14 cellular contexts compared by ENCODE assay signal in genomic region chrX:104707572-104707971, GRCh38.
DNase-seq lines count a peak whose midpoint lies in the region; ATAC-seq and TF ChIP-seq lines count a peak whose summit lies in the region.
"Had no signal": no experiment of that assay in that cellular context is flagged by ENCODE, and none has a peak within 500 bp of the region (broad histone marks: within the 10 kb centered on the region; RNA-seq: fewer than 3 reads in every experiment).

No MANE protein-coding gene starts in this region.

- TF ChIP-seq CTCF in PC-3 (conservative IDR thresholded peaks at IDR 0.05; ENCODE audit: low read depth, low read length): no peak
- TF ChIP-seq CTCF in mammary epithelial cell (conservative IDR thresholded peaks at IDR 0.05 in 1 of 2, IDR thresholded peaks at IDR 0.05 in 1 of 2; ENCODE audit: extremely low read depth in 1 of 2, insufficient read depth in 1 of 2, low read depth in 1 of 2, low read length in 2 of 2): no peak

- H3K36me3 ChIP-seq in PC-3 (ENCODE audit: low read depth, low read length): no peaks in the 10 kb centered on the region
- no peaks in the 10 kb centered on the region for H3K36me3 ChIP-seq in mammary epithelial cell (ENCODE audit: insufficient read depth, low read length)

- H3K9me3 Mint-ChIP-seq in activated T-helper 1 cell treated with anti-CD3 and anti-CD28 coated beads, Interleukin-12 subunit alpha, Interleukin-12 subunit beta, Interleukin-2, Interleukin-4 antibody, amounts not matched to agents 30 ng/mL and 10 ng/mL and 1 ng/mL, durations not matched to agents 14 hours and 24 hours and 36 hours: no peaks in the 10 kb centered on the region
- H3K9me3 Mint-ChIP-seq: CD8-positive, alpha-beta T cell had no signal

- no peak overlapping the region for H3K4me3 Mint-ChIP-seq in activated T-helper 1 cell treated with anti-CD3 and anti-CD28 coated beads, Interleukin-12 subunit alpha, Interleukin-12 subunit beta, Interleukin-2, Interleukin-4 antibody, amounts not matched to agents 30 ng/mL and 10 ng/mL and 1 ng/mL, durations not matched to agents 14 hours and 24 hours and 36 hours
- H3K4me3 Mint-ChIP-seq: CD14-positive monocyte; CD8-positive, alpha-beta T cell had no signal

- H3K9me2 ChIP-seq in PC-3 (replicated peaks; ENCODE audit: low read length): no peaks in the 10 kb centered on the region

- H3K27ac ChIP-seq in PC-3 (ENCODE audit: low read length): no peak overlapping the region
- H3K27ac ChIP-seq in mammary epithelial cell (ENCODE audit: insufficient read depth, low read depth, low read length): no peak overlapping the region
- H3K27ac ChIP-seq: A549, GM23248 had no signal

- no peaks in the 10 kb centered on the region for H4K20me1 ChIP-seq in PC-3 (ENCODE audit: low read length)
- H4K20me1 ChIP-seq in mammary epithelial cell (ENCODE audit: insufficient read depth, low read length): no peaks in the 10 kb centered on the region

- H3K4me3 ChIP-seq in PC-3 (ENCODE audit: low read length) (no peak overlapping the region), mammary epithelial cell (replicated peaks in 1 of 3; ENCODE audit: insufficient read depth in 1 of 3, low read depth in 2 of 3, low read length in 3 of 3) (no peak overlapping the region)
- H3K4me3 ChIP-seq: A549, GM23248 had no signal

- no peaks in the 10 kb centered on the region for H3K36me3 Mint-ChIP-seq in activated T-helper 1 cell treated with anti-CD3 and anti-CD28 coated beads, Interleukin-12 subunit alpha, Interleukin-12 subunit beta, Interleukin-2, Interleukin-4 antibody, amounts not matched to agents 30 ng/mL and 10 ng/mL and 1 ng/mL, durations not matched to agents 14 hours and 24 hours and 36 hours (ENCODE audit: low read depth)
- H3K36me3 Mint-ChIP-seq: CD14-positive monocyte; CD8-positive, alpha-beta T cell had no signal

- in situ Hi-C loops in mammary epithelial cell (cut with MboI; ENCODE audit: low sequenced_read_pairs in 2 of 2): no loop called here

- H3K9me3 ChIP-seq in PC-3 (ENCODE audit: low read length): no peaks in the 10 kb centered on the region
- no peaks in the 10 kb centered on the region for H3K9me3 ChIP-seq in mammary epithelial cell (replicated peaks; ENCODE audit: insufficient read depth, low read length)
- H3K9me3 ChIP-seq: A549 had no signal

- no peaks in the 10 kb centered on the region for H3K27me3 ChIP-seq in PC-3 (ENCODE audit: low read length)
- H3K27me3 ChIP-seq in mammary epithelial cell (ENCODE audit: insufficient read depth, low read length): no peaks in the 10 kb centered on the region

- CTCF ChIA-PET in PC-3 (lab: Charles Lee) (no interaction called here), mammary epithelial cell (lab: Charles Lee; ENCODE audit: low non-redundant PET) (no interaction called here)

- H3K27ac Mint-ChIP-seq in activated T-helper 1 cell treated with anti-CD3 and anti-CD28 coated beads, Interleukin-12 subunit alpha, Interleukin-12 subunit beta, Interleukin-2, Interleukin-4 antibody, amounts not matched to agents 30 ng/mL and 10 ng/mL and 1 ng/mL, durations not matched to agents 14 hours and 24 hours and 36 hours: no peak overlapping the region
- H3K27ac Mint-ChIP-seq: CD14-positive monocyte; CD8-positive, alpha-beta T cell had no signal

- DNase-seq in PC-3 (peak; percentile 61), mammary epithelial cell (peak; percentile 21), kidney glomerular epithelial cell (lab: John Stamatoyannopoulos, UW) (peak; percentile 0), NCI-H524 treated with DMSO at 0.1 percent for 48 hours (lab: John Stamatoyannopoulos, UW) (no peak)
- no peak for DNase-seq in activated T-helper 1 cell treated with anti-CD3 and anti-CD28 coated beads, Interleukin-12 subunit alpha, Interleukin-12 subunit beta, Interleukin-2, Interleukin-4 antibody, amounts not matched to agents 30 ng/mL and 10 ng/mL and 1 ng/mL, durations not matched to agents 14 hours and 24 hours and 36 hours (ENCODE audit: low spot score)
- DNase-seq: CD8-positive, alpha-beta T cell; COR-L47; DMS153; GF-D8; GM23248; IMR-90 had no signal

- H2AFZ ChIP-seq in PC-3 (ENCODE audit: low read length) (no peak overlapping the region), mammary epithelial cell (ENCODE audit: low read depth, low read length) (no peak overlapping the region)
- H2AFZ ChIP-seq: GM23248 had no signal

- dilution Hi-C loops in mammary epithelial cell (cut with HindIII; ENCODE audit: low sequenced_read_pairs): no loop called here

- intact Hi-C loops in PC-3 (cut with micrococcal nuclease) (loop anchor here (1.0 kb wide), 1 partner anchor 39 kb away; no protein-coding TSS in a partner anchor), mammary epithelial cell (cut with micrococcal nuclease) (no loop called here)
- intact Hi-C loops in activated T-helper 1 cell treated with anti-CD3 and anti-CD28 coated beads, Interleukin-12 subunit alpha, Interleukin-12 subunit beta, Interleukin-2, Interleukin-4 antibody, amounts not matched to agents 30 ng/mL and 10 ng/mL and 1 ng/mL, durations not matched to agents 14 hours and 24 hours and 36 hours (cut with micrococcal nuclease): no loop called here

- no peak overlapping the region for H3K9ac ChIP-seq in PC-3 (ENCODE audit: low read length)
- H3K9ac ChIP-seq in mammary epithelial cell (ENCODE audit: insufficient read depth, low read length): no peak overlapping the region
- H3K9ac ChIP-seq: GM23248 had no signal

- H3K79me2 ChIP-seq in PC-3 (ENCODE audit: low read length): no peaks in the 10 kb centered on the region
- no peaks in the 10 kb centered on the region for H3K79me2 ChIP-seq in mammary epithelial cell (ENCODE audit: insufficient read depth, low read length)

- H3K4me1 ChIP-seq in PC-3 (ENCODE audit: insufficient read depth, low read length) (peaks cover 21% of the 10 kb centered on the region), mammary epithelial cell (ENCODE audit: insufficient read depth, low read length) (no peaks in the 10 kb centered on the region)
- H3K4me1 ChIP-seq: A549 had no signal

- POLR2A ChIA-PET in PC-3 (lab: Charles Lee; ENCODE audit: unreplicated experiment): no interaction called here

- ATAC-seq in PC-3 (peak; percentile 87), HG03460 (IDR thresholded peaks at IDR 0.05; ENCODE audit: unreplicated experiment) (no peak)
- ATAC-seq: A549; CD8-positive, alpha-beta T cell had no signal

- H3F3A ChIP-seq in PC-3 (ENCODE audit: low read length, unreplicated experiment): no peaks in the 10 kb centered on the region

- H3K27me3 Mint-ChIP-seq in activated T-helper 1 cell treated with anti-CD3 and anti-CD28 coated beads, Interleukin-12 subunit alpha, Interleukin-12 subunit beta, Interleukin-2, Interleukin-4 antibody, amounts not matched to agents 30 ng/mL and 10 ng/mL and 1 ng/mL, durations not matched to agents 14 hours and 24 hours and 36 hours (ENCODE audit: insufficient read depth): no peaks in the 10 kb centered on the region

- H3K4me1 Mint-ChIP-seq in activated T-helper 1 cell treated with anti-CD3 and anti-CD28 coated beads, Interleukin-12 subunit alpha, Interleukin-12 subunit beta, Interleukin-2, Interleukin-4 antibody, amounts not matched to agents 30 ng/mL and 10 ng/mL and 1 ng/mL, durations not matched to agents 14 hours and 24 hours and 36 hours (ENCODE audit: low read depth): no peaks in the 10 kb centered on the region
- H3K4me1 Mint-ChIP-seq: CD14-positive monocyte had no signal

- H3K4me2 ChIP-seq in PC-3 (ENCODE audit: low read length) (peak overlapping the region; percentile 55), mammary epithelial cell (ENCODE audit: insufficient read depth, low read depth, low read length) (no peak overlapping the region)
- H3K4me2 ChIP-seq: A549 had no signal

- BruUV-seq in PC-3 (replicated peaks; lab: Mats Ljungman, UMichigan) (no TSS peak), mammary epithelial cell (replicated peaks; lab: Mats Ljungman, UMichigan) (no TSS peak)

Comparison
In these comparisons a context has a peak if more than half of its experiments do, and no peak if none do; other contexts are left out.
1. DNase-seq: peak in PC-3 (single experiment), mammary epithelial cell (single experiment) and kidney glomerular epithelial cell (single experiment); none in NCI-H524 treated with DMSO at 0.1 percent for 48 hours (single experiment) and activated T-helper 1 cell treated with anti-CD3 and anti-CD28 coated beads, Interleukin-12 subunit alpha, Interleukin-12 subunit beta, Interleukin-2, Interleukin-4 antibody, amounts not matched to agents 30 ng/mL and 10 ng/mL and 1 ng/mL, durations not matched to agents 14 hours and 24 hours and 36 hours (single experiment).